In the genomic region with DNA sequence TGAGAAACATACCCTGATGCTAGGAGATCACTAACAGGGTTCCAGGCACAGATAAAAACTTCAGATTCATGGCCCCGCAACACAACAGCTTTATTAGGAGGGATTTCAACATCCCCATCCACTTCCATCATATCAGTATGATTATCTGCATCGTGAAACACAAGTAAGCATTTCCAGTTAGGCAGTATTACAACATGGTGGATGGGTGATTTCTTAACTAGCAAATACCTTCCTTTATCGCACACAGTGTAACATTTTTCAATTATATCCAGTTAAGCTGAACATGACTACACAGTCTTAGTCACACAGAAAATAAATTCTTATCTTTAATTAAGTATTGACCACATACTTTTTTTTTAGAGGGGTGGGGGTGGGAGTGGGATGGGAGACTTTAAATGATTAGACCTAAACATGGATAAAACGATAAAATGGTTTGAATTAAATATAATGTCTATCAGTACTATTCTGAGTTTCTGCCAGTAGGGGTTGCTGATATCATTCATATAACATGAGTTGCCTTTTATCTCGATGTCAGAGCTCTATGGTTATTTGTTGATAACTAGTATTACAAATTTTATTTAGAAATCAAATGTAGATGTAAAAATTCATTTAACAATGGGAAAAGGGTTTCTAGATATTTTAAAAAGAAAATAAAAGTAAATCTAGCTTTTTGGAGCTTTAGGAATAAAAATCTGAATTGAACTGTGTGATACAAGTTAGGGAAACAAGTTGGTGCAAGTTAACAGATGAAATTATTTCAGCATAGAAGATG, we compare ENCODE assay signal across 1 cellular context.
TF ChIP-seq lines count a peak whose summit lies in the region.

No MANE protein-coding gene starts in this region.

TF ChIP-seq in GM23338, 12 proteins besides CTCF, POLR2A, EP300 and RAD21 (continued from another document):
- TF ChIP-seq, protein P1, sequence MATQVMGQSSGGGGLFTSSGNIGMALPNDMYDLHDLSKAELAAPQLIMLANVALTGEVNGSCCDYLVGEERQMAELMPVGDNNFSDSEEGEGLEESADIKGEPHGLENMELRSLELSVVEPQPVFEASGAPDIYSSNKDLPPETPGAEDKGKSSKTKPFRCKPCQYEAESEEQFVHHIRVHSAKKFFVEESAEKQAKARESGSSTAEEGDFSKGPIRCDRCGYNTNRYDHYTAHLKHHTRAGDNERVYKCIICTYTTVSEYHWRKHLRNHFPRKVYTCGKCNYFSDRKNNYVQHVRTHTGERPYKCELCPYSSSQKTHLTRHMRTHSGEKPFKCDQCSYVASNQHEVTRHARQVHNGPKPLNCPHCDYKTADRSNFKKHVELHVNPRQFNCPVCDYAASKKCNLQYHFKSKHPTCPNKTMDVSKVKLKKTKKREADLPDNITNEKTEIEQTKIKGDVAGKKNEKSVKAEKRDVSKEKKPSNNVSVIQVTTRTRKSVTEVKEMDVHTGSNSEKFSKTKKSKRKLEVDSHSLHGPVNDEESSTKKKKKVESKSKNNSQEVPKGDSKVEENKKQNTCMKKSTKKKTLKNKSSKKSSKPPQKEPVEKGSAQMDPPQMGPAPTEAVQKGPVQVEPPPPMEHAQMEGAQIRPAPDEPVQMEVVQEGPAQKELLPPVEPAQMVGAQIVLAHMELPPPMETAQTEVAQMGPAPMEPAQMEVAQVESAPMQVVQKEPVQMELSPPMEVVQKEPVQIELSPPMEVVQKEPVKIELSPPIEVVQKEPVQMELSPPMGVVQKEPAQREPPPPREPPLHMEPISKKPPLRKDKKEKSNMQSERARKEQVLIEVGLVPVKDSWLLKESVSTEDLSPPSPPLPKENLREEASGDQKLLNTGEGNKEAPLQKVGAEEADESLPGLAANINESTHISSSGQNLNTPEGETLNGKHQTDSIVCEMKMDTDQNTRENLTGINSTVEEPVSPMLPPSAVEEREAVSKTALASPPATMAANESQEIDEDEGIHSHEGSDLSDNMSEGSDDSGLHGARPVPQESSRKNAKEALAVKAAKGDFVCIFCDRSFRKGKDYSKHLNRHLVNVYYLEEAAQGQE (IDR thresholded peaks at IDR 0.05; ENCODE audit: unreplicated experiment), result no peak
- no peak for TF ChIP-seq STAT1 (IDR thresholded peaks at IDR 0.05; ENCODE audit: unreplicated experiment)
- TF ChIP-seq NANOG (IDR thresholded peaks at IDR 0.05; ENCODE audit: borderline replicate concordance), result no peak
- no peak for TF ChIP-seq EZH2 (IDR thresholded peaks at IDR 0.05; ENCODE audit: low read depth, unreplicated experiment)
- TF ChIP-seq POLR2AphosphoS5 (IDR thresholded peaks at IDR 0.05; ENCODE audit: low read depth), result no peak
- TF ChIP-seq, protein P2, sequence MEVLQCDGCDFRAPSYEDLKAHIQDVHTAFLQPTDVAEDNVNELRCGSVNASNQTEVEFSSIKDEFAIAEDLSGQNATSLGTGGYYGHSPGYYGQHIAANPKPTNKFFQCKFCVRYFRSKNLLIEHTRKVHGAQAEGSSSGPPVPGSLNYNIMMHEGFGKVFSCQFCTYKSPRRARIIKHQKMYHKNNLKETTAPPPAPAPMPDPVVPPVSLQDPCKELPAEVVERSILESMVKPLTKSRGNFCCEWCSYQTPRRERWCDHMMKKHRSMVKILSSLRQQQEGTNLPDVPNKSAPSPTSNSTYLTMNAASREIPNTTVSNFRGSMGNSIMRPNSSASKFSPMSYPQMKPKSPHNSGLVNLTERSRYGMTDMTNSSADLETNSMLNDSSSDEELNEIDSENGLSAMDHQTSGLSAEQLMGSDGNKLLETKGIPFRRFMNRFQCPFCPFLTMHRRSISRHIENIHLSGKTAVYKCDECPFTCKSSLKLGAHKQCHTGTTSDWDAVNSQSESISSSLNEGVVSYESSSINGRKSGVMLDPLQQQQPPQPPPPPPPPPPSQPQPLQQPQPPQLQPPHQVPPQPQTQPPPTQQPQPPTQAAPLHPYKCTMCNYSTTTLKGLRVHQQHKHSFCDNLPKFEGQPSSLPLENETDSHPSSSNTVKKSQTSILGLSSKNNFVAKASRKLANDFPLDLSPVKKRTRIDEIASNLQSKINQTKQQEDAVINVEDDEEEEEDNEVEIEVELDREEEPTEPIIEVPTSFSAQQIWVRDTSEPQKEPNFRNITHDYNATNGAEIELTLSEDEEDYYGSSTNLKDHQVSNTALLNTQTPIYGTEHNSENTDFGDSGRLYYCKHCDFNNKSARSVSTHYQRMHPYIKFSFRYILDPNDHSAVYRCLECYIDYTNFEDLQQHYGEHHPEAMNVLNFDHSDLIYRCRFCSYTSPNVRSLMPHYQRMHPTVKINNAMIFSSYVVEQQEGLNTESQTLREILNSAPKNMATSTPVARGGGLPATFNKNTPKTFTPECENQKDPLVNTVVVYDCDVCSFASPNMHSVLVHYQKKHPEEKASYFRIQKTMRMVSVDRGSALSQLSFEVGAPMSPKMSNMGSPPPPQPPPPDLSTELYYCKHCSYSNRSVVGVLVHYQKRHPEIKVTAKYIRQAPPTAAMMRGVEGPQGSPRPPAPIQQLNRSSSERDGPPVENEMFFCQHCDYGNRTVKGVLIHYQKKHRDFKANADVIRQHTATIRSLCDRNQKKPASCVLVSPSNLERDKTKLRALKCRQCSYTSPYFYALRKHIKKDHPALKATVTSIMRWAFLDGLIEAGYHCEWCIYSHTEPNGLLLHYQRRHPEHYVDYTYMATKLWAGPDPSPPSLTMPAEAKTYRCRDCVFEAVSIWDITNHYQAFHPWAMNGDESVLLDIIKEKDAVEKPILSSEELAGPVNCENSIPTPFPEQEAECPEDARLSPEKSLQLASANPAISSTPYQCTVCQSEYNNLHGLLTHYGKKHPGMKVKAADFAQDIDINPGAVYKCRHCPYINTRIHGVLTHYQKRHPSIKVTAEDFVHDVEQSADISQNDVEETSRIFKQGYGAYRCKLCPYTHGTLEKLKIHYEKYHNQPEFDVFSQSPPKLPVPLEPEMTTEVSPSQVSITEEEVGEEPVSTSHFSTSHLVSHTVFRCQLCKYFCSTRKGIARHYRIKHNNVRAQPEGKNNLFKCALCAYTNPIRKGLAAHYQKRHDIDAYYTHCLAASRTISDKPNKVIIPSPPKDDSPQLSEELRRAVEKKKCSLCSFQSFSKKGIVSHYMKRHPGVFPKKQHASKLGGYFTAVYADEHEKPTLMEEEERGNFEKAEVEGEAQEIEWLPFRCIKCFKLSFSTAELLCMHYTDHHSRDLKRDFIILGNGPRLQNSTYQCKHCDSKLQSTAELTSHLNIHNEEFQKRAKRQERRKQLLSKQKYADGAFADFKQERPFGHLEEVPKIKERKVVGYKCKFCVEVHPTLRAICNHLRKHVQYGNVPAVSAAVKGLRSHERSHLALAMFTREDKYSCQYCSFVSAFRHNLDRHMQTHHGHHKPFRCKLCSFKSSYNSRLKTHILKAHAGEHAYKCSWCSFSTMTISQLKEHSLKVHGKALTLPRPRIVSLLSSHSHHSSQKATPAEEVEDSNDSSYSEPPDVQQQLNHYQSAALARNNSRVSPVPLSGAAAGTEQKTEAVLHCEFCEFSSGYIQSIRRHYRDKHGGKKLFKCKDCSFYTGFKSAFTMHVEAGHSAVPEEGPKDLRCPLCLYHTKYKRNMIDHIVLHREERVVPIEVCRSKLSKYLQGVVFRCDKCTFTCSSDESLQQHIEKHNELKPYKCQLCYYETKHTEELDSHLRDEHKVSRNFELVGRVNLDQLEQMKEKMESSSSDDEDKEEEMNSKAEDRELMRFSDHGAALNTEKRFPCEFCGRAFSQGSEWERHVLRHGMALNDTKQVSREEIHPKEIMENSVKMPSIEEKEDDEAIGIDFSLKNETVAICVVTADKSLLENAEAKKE (CRISPR knock-in tag; IDR thresholded peaks at IDR 0.05), result no peak
